In genomic region chr1:155499953-155500621, GRCh38 we compare ENCODE assay signal across 8 cellular contexts.
A peak's percentile ranks its signal among the peaks of the same experiment; 100 is the strongest.
DNase-seq lines count a peak whose midpoint lies in the region; ATAC-seq, FAIRE-seq and TF ChIP-seq lines count a peak whose summit lies in the region.

No MANE protein-coding gene starts in this region.

- peaks cover 12% of the 10 kb centered on the region for H3K4me1 ChIP-seq in HUES48 (ENCODE audit: control insufficient read depth, insufficient read depth, low read length)
- peaks cover 0 to 1% of the 10 kb centered on the region in 2 donors for H3K4me1 ChIP-seq in kidney (ENCODE audit: control insufficient read depth in 1 of 2, insufficient read depth in 1 of 2, low read depth in 1 of 2, low read length in 2 of 2)
- peaks cover 10% of the 10 kb centered on the region in 2 donors for H3K4me1 ChIP-seq in thyroid gland

- H3K27me3 ChIP-seq in HUES48 (ENCODE audit: control insufficient read depth, insufficient read depth, low read length) (no peaks in the 10 kb centered on the region), thyroid gland (no peaks in the 10 kb centered on the region)

- 53 to 58% methylated on average over 5 of the region's 5 CpGs for WGBS in thyroid gland, 2 donors

- no peaks in the 10 kb centered on the region for H3K9me3 ChIP-seq in HUES48 (ENCODE audit: control insufficient read depth, insufficient read depth, low read length)
- no peaks in the 10 kb centered on the region for H3K9me3 ChIP-seq in kidney (ENCODE audit: control insufficient read depth in 1 of 2, low read length in 2 of 2)
- H3K9me3 ChIP-seq in thyroid gland: no peaks in the 10 kb centered on the region

- no peak for ATAC-seq in HG03460 (IDR thresholded peaks at IDR 0.05; ENCODE audit: unreplicated experiment)

- TF ChIP-seq CTCF in foreskin fibroblast (IDR thresholded peaks at IDR 0.05; ENCODE audit: low read depth, low read length) (no peak), kidney (IDR thresholded peaks at IDR 0.05; ENCODE audit: borderline replicate concordance, extremely low read depth, insufficient read depth) (no peak), thyroid gland (IDR thresholded peaks at IDR 0.05) (no peak)

- H3K36me3 ChIP-seq in HUES48 (ENCODE audit: control insufficient read depth, insufficient read depth, low read length): no peaks in the 10 kb centered on the region
- no peaks in the 10 kb centered on the region for H3K36me3 ChIP-seq in kidney (ENCODE audit: control insufficient read depth in 1 of 2, insufficient read depth in 2 of 2, low read length in 2 of 2)
- H3K36me3 ChIP-seq in thyroid gland: no peaks in the 10 kb centered on the region

- FAIRE-seq in kidney (lab: Jason Lieb, UNC): no peak

- H3K9ac ChIP-seq in HUES48 (ENCODE audit: low read depth, low read length) (no peak overlapping the region), kidney (ENCODE audit: low read length in 2 of 2) (no peak overlapping the region)

- TF ChIP-seq POLR2A in thyroid gland (IDR thresholded peaks at IDR 0.05): no peak

- H3K27ac ChIP-seq in HUES48 (ENCODE audit: low read depth, low read length): peak overlapping the region; percentile 64
- H3K27ac ChIP-seq in kidney (ENCODE audit: low read depth in 2 of 2, low read length in 2 of 2): no peak overlapping the region
- H3K27ac ChIP-seq in thyroid gland: no peak overlapping the region

- H3K4me3 ChIP-seq in HUES48 (ENCODE audit: low read depth, low read length): no peak overlapping the region
- no peak overlapping the region for H3K4me3 ChIP-seq in foreskin fibroblast (ENCODE audit: low read depth in 1 of 2, low read length in 2 of 2)
- H3K4me3 ChIP-seq in kidney (ENCODE audit: low read length in 2 of 2): no peak overlapping the region
- H3K4me3 ChIP-seq in thyroid gland (replicated peaks in 1 of 3): no peak overlapping the region

- intact Hi-C loops in kidney (cut with DNase I) (no loop called here), thyroid gland (cut with DNase I) (no loop called here)

- DNase-seq in EH (ENCODE audit: low read depth) (peak; percentile 44), NOMO-1 treated with DMSO at 0.1 percent for 48 hours (lab: John Stamatoyannopoulos, UW; ENCODE audit: unreplicated experiment) (peak; percentile 62), foreskin fibroblast (peak; percentile 10 to 58), kidney (no peak), thyroid gland (no peak)
- no peak for DNase-seq in central memory CD4-positive, alpha-beta T cell

Comparison
In these comparisons a context has a peak if more than half of its experiments do, and no peak if none do; other contexts are left out.
1. DNase-seq: peak in EH (single experiment), NOMO-1 treated with DMSO at 0.1 percent for 48 hours (single experiment) and foreskin fibroblast (2 of 2); none in central memory CD4-positive, alpha-beta T cell (single experiment), kidney (single experiment) and thyroid gland (0 of 2).